In the genomic region with DNA sequence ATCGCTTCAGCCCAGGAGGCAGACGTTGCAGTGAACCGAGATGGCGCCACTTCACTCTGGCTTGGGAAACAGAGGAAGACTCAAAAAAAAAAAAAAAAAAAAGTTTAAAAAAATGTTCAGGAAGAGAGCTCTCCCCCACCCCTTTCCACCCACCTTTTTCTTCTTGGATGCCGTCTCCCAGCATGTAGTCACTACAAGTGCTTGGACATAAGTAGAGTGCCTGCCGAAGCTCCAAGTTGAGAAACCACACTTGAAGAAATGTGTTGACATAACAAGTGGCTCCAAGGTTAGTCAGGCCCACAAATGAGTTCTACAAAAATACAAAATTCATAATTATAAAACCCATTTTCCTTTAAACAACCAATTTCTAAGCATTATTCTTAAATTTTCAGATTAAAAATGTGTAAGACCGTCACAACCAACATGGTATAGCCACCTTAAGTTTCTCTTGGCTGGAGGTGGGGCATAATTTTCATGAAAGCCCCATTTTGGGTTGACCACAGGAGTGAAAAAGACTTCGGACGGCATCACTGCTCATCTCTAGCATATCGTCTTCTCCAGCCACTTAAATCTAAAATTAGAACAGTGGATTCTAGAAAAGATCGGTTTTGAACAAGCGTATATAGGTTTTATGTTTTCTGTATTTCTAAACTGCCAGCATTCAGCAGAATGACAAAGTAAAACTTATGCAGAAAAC, we compare ENCODE assay signal across 27 cellular contexts. TPM values are rescaled to one million over a fixed set of nuclear protein-coding genes. Genes with fewer than 3 reads are reported as not detected.
"Had no signal": no experiment of that assay in that cellular context is flagged by ENCODE, and none has a peak within 500 bp of the region (broad histone marks: within the 10 kb centered on the region; RNA-seq: fewer than 3 reads in every experiment).

No MANE protein-coding gene starts in this region.

- H3K27me3 Mint-ChIP-seq: activated CD8-positive, alpha-beta T cell treated with anti-CD3 and anti-CD28 coated beads for 36 hours; activated naive CD4-positive, alpha-beta T cell treated with anti-CD3 and anti-CD28 coated beads, Interleukin-2, amount 10 ng/mL, durations not matched to agents 7 days and 5 days; activated naive CD8-positive, alpha-beta T cell treated with anti-CD3 and anti-CD28 coated beads for 36 hours had no signal

- H3K9me3 ChIP-seq: breast epithelium had no signal

- H3K4me3 Mint-ChIP-seq: activated CD8-positive, alpha-beta T cell treated with anti-CD3 and anti-CD28 coated beads for 36 hours; activated naive CD4-positive, alpha-beta T cell treated with anti-CD3 and anti-CD28 coated beads, Interleukin-2, amount 10 ng/mL, durations not matched to agents 7 days and 5 days; activated naive CD8-positive, alpha-beta T cell treated with anti-CD3 and anti-CD28 coated beads for 36 hours; activated T-cell treated with anti-CD3 and anti-CD28 coated beads, Interleukin-2, amount 50 U/mL, for 72 hours; T-helper 1 cell treated with Interleukin-12 subunit alpha and Interleukin-12 subunit beta and Interleukin-4 antibody, amounts not matched to agents 30 μg/mL and 1 μg/mL, for 36 hours had no signal

- ATAC-seq: activated CD4-positive, CD25-positive, alpha-beta regulatory T cell treated with anti-CD3 and anti-CD28 coated beads, Interleukin-2, amount 50 U/mL, for 24 hours; activated CD8-positive, alpha-beta T cell treated with anti-CD3 and anti-CD28 coated beads for 36 hours; activated T-cell treated with anti-CD3 and anti-CD28 coated beads, Interleukin-2, amount 50 U/mL, for 72 hours had no signal

- DNase-seq: activated CD4-positive, alpha-beta T cell treated with anti-CD3 and anti-CD28 coated beads for 4 hours; activated CD8-positive, alpha-beta memory T cell treated with anti-CD3 and anti-CD28 coated beads, Interleukin-2, amount 50 U/mL, for 4 hours; activated CD8-positive, alpha-beta T cell treated with anti-CD3 and anti-CD28 coated beads for 36 hours; activated gamma-delta T cell treated with Interleukin-2 at 50 U/mL for 16 hours; activated naive CD4-positive, alpha-beta T cell treated with anti-CD3 and anti-CD28 coated beads, Interleukin-2, amount 10 ng/mL, durations not matched to agents 7 days and 5 days; activated naive CD8-positive, alpha-beta T cell treated with anti-CD3 and anti-CD28 coated beads for 36 hours; activated T-cell treated with anti-CD3 and anti-CD28 coated beads, Interleukin-2, amount 50 U/mL, for 72 hours; aorta; caudate nucleus; MV-4-11; NCI-H1092 treated with DMSO at 0.1 percent for 48 hours; NCI-H1417 treated with DMSO at 0.1 percent for 48 hours; NCI-H1694 treated with DMSO at 0.1 percent for 48 hours; NCI-H2029 treated with DMSO at 0.1 percent for 48 hours; NCI-H446; NCI-H524 treated with DMSO at 0.1 percent for 48 hours; NCI-H774; OCI-M1; SHP77 treated with DMSO at 0.1 percent for 48 hours had no signal

- H3K27ac Mint-ChIP-seq: activated CD8-positive, alpha-beta T cell treated with anti-CD3 and anti-CD28 coated beads for 36 hours; activated naive CD4-positive, alpha-beta T cell treated with anti-CD3 and anti-CD28 coated beads, Interleukin-2, amount 10 ng/mL, durations not matched to agents 7 days and 5 days; activated naive CD8-positive, alpha-beta T cell treated with anti-CD3 and anti-CD28 coated beads for 36 hours; activated T-helper 2 cell treated with anti-CD3 and anti-CD28 coated beads, Interferon-gamma antibody, Interleukin-2, Interleukin-4, amounts not matched to agents 10 μg/mL and 5 μg/mL and 100 μg/mL, durations not matched to agents 14 hours and 24 hours and 36 hours; T-helper 1 cell treated with Interleukin-12 subunit alpha and Interleukin-12 subunit beta and Interleukin-4 antibody, amounts not matched to agents 30 μg/mL and 1 μg/mL, for 36 hours had no signal

- H3K27me3 ChIP-seq: breast epithelium had no signal

- H3K9me3 Mint-ChIP-seq: activated CD8-positive, alpha-beta T cell treated with anti-CD3 and anti-CD28 coated beads for 36 hours; activated naive CD4-positive, alpha-beta T cell treated with anti-CD3 and anti-CD28 coated beads, Interleukin-2, amount 10 ng/mL, durations not matched to agents 7 days and 5 days; activated naive CD8-positive, alpha-beta T cell treated with anti-CD3 and anti-CD28 coated beads for 36 hours; activated T-cell treated with anti-CD3 and anti-CD28 coated beads, Interleukin-2, amount 50 U/mL, for 72 hours; activated T-helper 2 cell treated with anti-CD3 and anti-CD28 coated beads, Interferon-gamma antibody, Interleukin-2, Interleukin-4, amounts not matched to agents 10 μg/mL and 5 μg/mL and 100 μg/mL, durations not matched to agents 14 hours and 24 hours and 36 hours; T-helper 1 cell treated with Interleukin-12 subunit alpha and Interleukin-12 subunit beta and Interleukin-4 antibody, amounts not matched to agents 30 μg/mL and 1 μg/mL, for 36 hours had no signal

- H3K4me3 ChIP-seq: breast epithelium had no signal

- H3K4me1 ChIP-seq: breast epithelium had no signal

- H3K27ac ChIP-seq: breast epithelium had no signal

RNA-seq across cellular contexts. Expression of gene LDLRAD2, which starts 55.5 kb away (rescaled TPM):
- total RNA-seq: activated T-helper 2 cell treated with anti-CD3 and anti-CD28 coated beads, Interferon-gamma antibody, Interleukin-2, Interleukin-4, amounts not matched to agents 10 μg/mL and 5 μg/mL and 100 μg/mL, durations not matched to agents 14 hours and 24 hours and 36 hours; cerebellum; LHCN-M2; M059J; SK-MEL-5 had no signal
